In genomic region chr6:169160091-169160854, GRCh38 we compare ENCODE assay signal across 22 cellular contexts.
A peak's percentile ranks its signal among the peaks of the same experiment; 100 is the strongest.
DNase-seq lines count a peak whose midpoint lies in the region; ATAC-seq, FAIRE-seq and TF ChIP-seq lines count a peak whose summit lies in the region.
"Had no signal": no experiment of that assay in that cellular context is flagged by ENCODE, and none has a peak within 500 bp of the region (broad histone marks: within the 10 kb centered on the region; RNA-seq: fewer than 3 reads in every experiment).

No MANE protein-coding gene starts in this region.

- no peaks in the 10 kb centered on the region for H3K4me1 ChIP-seq in HepG2 (ENCODE audit: insufficient read depth, low read length)
- no peaks in the 10 kb centered on the region for H3K4me1 ChIP-seq in right lobe of liver
- no peaks in the 10 kb centered on the region for H3K4me1 ChIP-seq in naive thymus-derived CD4-positive, alpha-beta T cell (ENCODE audit: control insufficient read depth in 2 of 2, insufficient read depth in 2 of 2, low read length in 2 of 2)

- FAIRE-seq in HepG2 (lab: Jason Lieb, UNC), result no peak
- FAIRE-seq: G401.6, GM19239, H1 had no signal

- H3K9me3 Mint-ChIP-seq in chondrocyte (ENCODE audit: low read depth) (peaks cover 13% of the 10 kb centered on the region), nephron (peaks cover 3% of the 10 kb centered on the region)
- H3K9me3 Mint-ChIP-seq in naive thymus-derived CD4-positive, alpha-beta T cell, result no peaks in the 10 kb centered on the region
- no peaks in the 10 kb centered on the region for H3K9me3 Mint-ChIP-seq in activated T-helper 2 cell treated with anti-CD3 and anti-CD28 coated beads, Interferon-gamma antibody, Interleukin-2, Interleukin-4, amounts not matched to agents 10 μg/mL and 5 μg/mL and 100 μg/mL, durations not matched to agents 14 hours and 24 hours and 36 hours

- H3K4me3 Mint-ChIP-seq in chondrocyte (ENCODE audit: unreplicated experiment) (no peak overlapping the region), nephron (no peak overlapping the region)
- H3K4me3 Mint-ChIP-seq in naive thymus-derived CD4-positive, alpha-beta T cell, result no peak overlapping the region
- H3K4me3 Mint-ChIP-seq in activated T-helper 2 cell treated with anti-CD3 and anti-CD28 coated beads, Interferon-gamma antibody, Interleukin-2, Interleukin-4, amounts not matched to agents 10 μg/mL and 5 μg/mL and 100 μg/mL, durations not matched to agents 14 hours and 24 hours and 36 hours (ENCODE audit: low read depth), result no peak overlapping the region
- H3K4me3 Mint-ChIP-seq: B cell, CD14-positive monocyte had no signal

- no peak for TF ChIP-seq RAD21 in HepG2 (CRISPR knock-in tag; IDR thresholded peaks at IDR 0.05)

- no peaks in the 10 kb centered on the region for H4K20me1 ChIP-seq in HepG2 (ENCODE audit: insufficient read depth, low read length)

- TF ChIP-seq CTCF in HepG2 (CRISPR knock-in tag; IDR thresholded peaks at IDR 0.05) (no peak), right lobe of liver (IDR thresholded peaks at IDR 0.05) (no peak), chondrocyte (IDR thresholded peaks at IDR 0.05) (no peak), nephron (IDR thresholded peaks at IDR 0.05; ENCODE audit: unreplicated experiment in 3 of 3) (no peak)

- peaks cover 73% of the 10 kb centered on the region for H3K4me1 Mint-ChIP-seq in chondrocyte (ENCODE audit: low read depth)
- peaks cover 71% of the 10 kb centered on the region for H3K4me1 Mint-ChIP-seq in nephron
- H3K4me1 Mint-ChIP-seq in naive thymus-derived CD4-positive, alpha-beta T cell, result no peaks in the 10 kb centered on the region
- H3K4me1 Mint-ChIP-seq in activated T-helper 2 cell treated with anti-CD3 and anti-CD28 coated beads, Interferon-gamma antibody, Interleukin-2, Interleukin-4, amounts not matched to agents 10 μg/mL and 5 μg/mL and 100 μg/mL, durations not matched to agents 14 hours and 24 hours and 36 hours (ENCODE audit: low read depth), result no peaks in the 10 kb centered on the region
- H3K4me1 Mint-ChIP-seq: B cell had no signal

- TF ChIP-seq POLR2A in HepG2 (IDR thresholded peaks at IDR 0.05; ENCODE audit: insufficient read depth in 1 of 2, low read depth in 2 of 2, low read length in 2 of 2), result no peak
- TF ChIP-seq POLR2A in right lobe of liver (IDR thresholded peaks at IDR 0.05), result no peak

- in situ Hi-C loops in HepG2 (cut with HindIII; ENCODE audit: extremely low pct_ligation_motif_present, low pct_unique_long_range_greater_than_20kb), result no loop called here

- no peaks in the 10 kb centered on the region for H3K79me2 ChIP-seq in HepG2 (ENCODE audit: insufficient read depth, low read length)

- H3K36me3 ChIP-seq in HepG2 (replicated peaks in 1 of 2; ENCODE audit: control insufficient read depth in 1 of 2, insufficient read depth in 2 of 2, low read length in 2 of 2) (no peaks in the 10 kb centered on the region), right lobe of liver (no peaks in the 10 kb centered on the region)
- no peaks in the 10 kb centered on the region for H3K36me3 ChIP-seq in naive thymus-derived CD4-positive, alpha-beta T cell (ENCODE audit: control insufficient read depth in 2 of 3, insufficient read depth in 3 of 3, low read length in 3 of 3)

- H3K4me2 ChIP-seq in HepG2 (ENCODE audit: low read depth, low read length), result no peak overlapping the region
- H3K4me2 ChIP-seq: KMS-11 had no signal

- H3K9me3 ChIP-seq in HepG2 (ENCODE audit: low read length) (no peaks in the 10 kb centered on the region), right lobe of liver (no peaks in the 10 kb centered on the region)
- H3K9me3 ChIP-seq in naive thymus-derived CD4-positive, alpha-beta T cell (ENCODE audit: control insufficient read depth in 2 of 3, low read length in 3 of 3), result no peaks in the 10 kb centered on the region

- H2AFZ ChIP-seq in HepG2 (ENCODE audit: low read length), result no peak overlapping the region

- POLR2A ChIA-PET in HepG2 (lab: Yijun Ruan, JAX), result interaction anchor here (0.6 kb wide), 1 partner anchor 125 kb away, joined by 3 read pairs; no protein-coding TSS in a partner anchor
- POLR2A ChIA-PET in naive thymus-derived CD4-positive, alpha-beta T cell (lab: Charles Lee), result no interaction called here

- BruUV-seq in HepG2 (replicated peaks; lab: Mats Ljungman, UMichigan), result no TSS peak

- CTCF ChIA-PET in HepG2 (lab: Yijun Ruan, JAX; ENCODE audit: low intra/inter-chr PET ratio, low total read pairs), result no interaction called here
- CTCF ChIA-PET in naive thymus-derived CD4-positive, alpha-beta T cell (lab: Charles Lee), result interaction anchor here (0.5 kb wide), 1 partner anchor 370 kb away, joined by 3 read pairs; no protein-coding TSS in a partner anchor

- H3K27ac Mint-ChIP-seq in chondrocyte (ENCODE audit: unreplicated experiment) (peak overlapping the region; percentile 54), nephron (peak overlapping the region; percentile 47 to 100 (median 100))
- H3K27ac Mint-ChIP-seq in naive thymus-derived CD4-positive, alpha-beta T cell, result peak overlapping the region in 1 of 9 donors; percentile 4
- no peak overlapping the region for H3K27ac Mint-ChIP-seq in activated T-helper 2 cell treated with anti-CD3 and anti-CD28 coated beads, Interferon-gamma antibody, Interleukin-2, Interleukin-4, amounts not matched to agents 10 μg/mL and 5 μg/mL and 100 μg/mL, durations not matched to agents 14 hours and 24 hours and 36 hours
- H3K27ac Mint-ChIP-seq: B cell, CD14-positive monocyte had no signal

- intact Hi-C loops in HepG2 (cut with micrococcal nuclease; ENCODE audit: unreplicated experiment) (no loop called here), right lobe of liver (cut with DNase I) (no loop called here)
- intact Hi-C loops in naive thymus-derived CD4-positive, alpha-beta T cell (cut with micrococcal nuclease), result no loop called here
- intact Hi-C loops in activated T-helper 2 cell treated with anti-CD3 and anti-CD28 coated beads, Interferon-gamma antibody, Interleukin-2, Interleukin-4, amounts not matched to agents 10 μg/mL and 5 μg/mL and 100 μg/mL, durations not matched to agents 14 hours and 24 hours and 36 hours (cut with micrococcal nuclease), result no loop called here

- ATAC-seq in HepG2 (no peak), right lobe of liver (no peak), HG02884 (IDR thresholded peaks at IDR 0.05; ENCODE audit: unreplicated experiment) (no peak)
- ATAC-seq in naive thymus-derived CD4-positive, alpha-beta T cell, result no peak
- ATAC-seq: HCT116, Panc1 had no signal

- H3K27me3 Mint-ChIP-seq in chondrocyte (ENCODE audit: low read depth), result no peaks in the 10 kb centered on the region
- peaks cover 11% of the 10 kb centered on the region for H3K27me3 Mint-ChIP-seq in nephron (ENCODE audit: low read depth)
- peaks cover 0 to 35% (median 10%) of the 10 kb centered on the region in 5 donors for H3K27me3 Mint-ChIP-seq in naive thymus-derived CD4-positive, alpha-beta T cell
- H3K27me3 Mint-ChIP-seq in activated T-helper 2 cell treated with anti-CD3 and anti-CD28 coated beads, Interferon-gamma antibody, Interleukin-2, Interleukin-4, amounts not matched to agents 10 μg/mL and 5 μg/mL and 100 μg/mL, durations not matched to agents 14 hours and 24 hours and 36 hours (ENCODE audit: low read depth), result no peaks in the 10 kb centered on the region
- H3K27me3 Mint-ChIP-seq: B cell had no signal

- TF ChIP-seq EP300 in HepG2 (IDR thresholded peaks at IDR 0.05; ENCODE audit: low read depth in 2 of 2, low read length in 2 of 2) (no peak), HepG2 (CRISPR knock-in tag; IDR thresholded peaks at IDR 0.05; ENCODE audit: borderline replicate concordance) (no peak)

- H3K27ac ChIP-seq in HepG2 (ENCODE audit: extremely low read length, insufficient read depth, low read length), result no peak overlapping the region
- H3K27ac ChIP-seq in right lobe of liver, result no peak overlapping the region
- H3K27ac ChIP-seq in naive thymus-derived CD4-positive, alpha-beta T cell (ENCODE audit: low read depth, low read length), result no peak overlapping the region
- H3K27ac ChIP-seq: KMS-11 had no signal

- DNase-seq in HepG2 (ENCODE audit: low spot score) (no peak), right lobe of liver (no peak), chondrocyte (ENCODE audit: low spot score) (no peak), NCI-H1436 (lab: John Stamatoyannopoulos, UW) (no peak)
- DNase-seq in naive thymus-derived CD4-positive, alpha-beta T cell, result no peak
- DNase-seq in activated T-helper 2 cell treated with anti-CD3 and anti-CD28 coated beads, Interferon-gamma antibody, Interleukin-2, Interleukin-4, amounts not matched to agents 10 μg/mL and 5 μg/mL and 100 μg/mL, durations not matched to agents 14 hours and 24 hours and 36 hours (ENCODE audit: low spot score), result no peak
- DNase-seq: NCI-H1105; NCI-H2029 treated with DMSO at 0.1 percent for 48 hours; NCI-H226; NCI-H510A treated with DMSO at 0.1 percent for 48 hours; NCI-H774; NK-92 treated with Interleukin-12 subunit alpha and Interleukin-12 subunit beta, amount 100 ng/mL, for 24 hours had no signal

- H3K4me3 ChIP-seq in HepG2 (replicated peaks in 1 of 3; ENCODE audit: insufficient read depth in 1 of 3, low read depth in 2 of 3, low read length in 3 of 3), result no peak overlapping the region
- no peak overlapping the region for H3K4me3 ChIP-seq in right lobe of liver
- H3K4me3 ChIP-seq in naive thymus-derived CD4-positive, alpha-beta T cell (ENCODE audit: low read length), result no peak overlapping the region

- H3K36me3 Mint-ChIP-seq in chondrocyte (ENCODE audit: low read depth) (peaks cover 25% of the 10 kb centered on the region), nephron (ENCODE audit: low read depth) (no peaks in the 10 kb centered on the region)
- H3K36me3 Mint-ChIP-seq in naive thymus-derived CD4-positive, alpha-beta T cell, result peaks cover 0 to 1% (median 0%) of the 10 kb centered on the region in 5 donors
- no peaks in the 10 kb centered on the region for H3K36me3 Mint-ChIP-seq in activated T-helper 2 cell treated with anti-CD3 and anti-CD28 coated beads, Interferon-gamma antibody, Interleukin-2, Interleukin-4, amounts not matched to agents 10 μg/mL and 5 μg/mL and 100 μg/mL, durations not matched to agents 14 hours and 24 hours and 36 hours (ENCODE audit: low read depth)
- H3K36me3 Mint-ChIP-seq: CD14-positive monocyte had no signal

- H3K27me3 ChIP-seq in HepG2 (ENCODE audit: control insufficient read depth in 1 of 2, insufficient read depth in 2 of 2, low read length in 2 of 2), result peaks cover 22 to 84% of the 10 kb centered on the region in 2 experiments
- no peaks in the 10 kb centered on the region for H3K27me3 ChIP-seq in right lobe of liver
- no peaks in the 10 kb centered on the region for H3K27me3 ChIP-seq in naive thymus-derived CD4-positive, alpha-beta T cell (ENCODE audit: control insufficient read depth in 2 of 2, insufficient read depth in 2 of 2, low read length in 2 of 2)

- WGBS in HepG2 (ENCODE audit: low lambda C conversion rate), result 30% methylated on average over 9 of the region's 22 CpGs
- 75% methylated on average over 2 of the region's 22 CpGs for WGBS in right lobe of liver (ENCODE audit: insufficient coverage, low coverage, low lambda C conversion rate, missing lambda C conversion rate)

- H3K9ac ChIP-seq in HepG2 (ENCODE audit: insufficient read depth, low read depth, low read length), result no peak overlapping the region
- H3K9ac ChIP-seq: KMS-11 had no signal
